ENCODE assay signal across 8 cellular contexts in genomic region chr2:208265807-208266640, GRCh38. TPM values are rescaled to one million over a fixed set of nuclear protein-coding genes. Genes with fewer than 3 reads are reported as not detected.
A peak's percentile ranks its signal among the peaks of the same experiment; 100 is the strongest.
DNase-seq lines count a peak whose midpoint lies in the region; ATAC-seq, FAIRE-seq and TF ChIP-seq lines count a peak whose summit lies in the region.

A gene with protein sequence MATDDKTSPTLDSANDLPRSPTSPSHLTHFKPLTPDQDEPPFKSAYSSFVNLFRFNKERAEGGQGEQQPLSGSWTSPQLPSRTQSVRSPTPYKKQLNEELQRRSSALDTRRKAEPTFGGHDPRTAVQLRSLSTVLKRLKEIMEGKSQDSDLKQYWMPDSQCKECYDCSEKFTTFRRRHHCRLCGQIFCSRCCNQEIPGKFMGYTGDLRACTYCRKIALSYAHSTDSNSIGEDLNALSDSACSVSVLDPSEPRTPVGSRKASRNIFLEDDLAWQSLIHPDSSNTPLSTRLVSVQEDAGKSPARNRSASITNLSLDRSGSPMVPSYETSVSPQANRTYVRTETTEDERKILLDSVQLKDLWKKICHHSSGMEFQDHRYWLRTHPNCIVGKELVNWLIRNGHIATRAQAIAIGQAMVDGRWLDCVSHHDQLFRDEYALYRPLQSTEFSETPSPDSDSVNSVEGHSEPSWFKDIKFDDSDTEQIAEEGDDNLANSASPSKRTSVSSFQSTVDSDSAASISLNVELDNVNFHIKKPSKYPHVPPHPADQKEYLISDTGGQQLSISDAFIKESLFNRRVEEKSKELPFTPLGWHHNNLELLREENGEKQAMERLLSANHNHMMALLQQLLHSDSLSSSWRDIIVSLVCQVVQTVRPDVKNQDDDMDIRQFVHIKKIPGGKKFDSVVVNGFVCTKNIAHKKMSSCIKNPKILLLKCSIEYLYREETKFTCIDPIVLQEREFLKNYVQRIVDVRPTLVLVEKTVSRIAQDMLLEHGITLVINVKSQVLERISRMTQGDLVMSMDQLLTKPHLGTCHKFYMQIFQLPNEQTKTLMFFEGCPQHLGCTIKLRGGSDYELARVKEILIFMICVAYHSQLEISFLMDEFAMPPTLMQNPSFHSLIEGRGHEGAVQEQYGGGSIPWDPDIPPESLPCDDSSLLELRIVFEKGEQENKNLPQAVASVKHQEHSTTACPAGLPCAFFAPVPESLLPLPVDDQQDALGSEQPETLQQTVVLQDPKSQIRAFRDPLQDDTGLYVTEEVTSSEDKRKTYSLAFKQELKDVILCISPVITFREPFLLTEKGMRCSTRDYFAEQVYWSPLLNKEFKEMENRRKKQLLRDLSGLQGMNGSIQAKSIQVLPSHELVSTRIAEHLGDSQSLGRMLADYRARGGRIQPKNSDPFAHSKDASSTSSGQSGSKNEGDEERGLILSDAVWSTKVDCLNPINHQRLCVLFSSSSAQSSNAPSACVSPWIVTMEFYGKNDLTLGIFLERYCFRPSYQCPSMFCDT (N-terminal part only) (plus strand): TSS chr2:208266255. CDS start chr2:208271520, 5,265 bp downstream.

- peak within 1 kb of the TSS; percentile 36 for H2BK120ac ChIP-seq in trophoblast cell (ENCODE audit: insufficient read depth, low read length, poor library complexity)

- H2BK12ac ChIP-seq in trophoblast cell (ENCODE audit: low read length), result no peak within 1 kb of the TSS

- H3K4me2 ChIP-seq in trophoblast cell (ENCODE audit: low read length), result peak within 1 kb of the TSS; percentile 74

- FAIRE-seq in GM12892 (lab: Jason Lieb, UNC), result peak; percentile 99

- H3K79me1 ChIP-seq in trophoblast cell (ENCODE audit: low read length), result peaks cover 7% of the 10 kb centered on the region

- no peaks in the 10 kb centered on the region for H3K36me3 ChIP-seq in adrenal gland (replicated peaks in 1 of 2)
- H3K36me3 ChIP-seq in trophoblast cell (ENCODE audit: control insufficient read depth in 1 of 2, insufficient read depth in 2 of 2, low read length in 2 of 2), result peaks cover 0 to 2% of the 10 kb centered on the region in 2 experiments
- H3K36me3 ChIP-seq in transverse colon, result peaks cover 0 to under 1% (median 0%) of the 10 kb centered on the region in 4 donors

- H4K12ac ChIP-seq in trophoblast cell (ENCODE audit: low read depth, low read length), result peak within 1 kb of the TSS; percentile 76

- 0 to 1% (median 0%) methylated on average over 12 to 53 of the region's 53 CpGs for WGBS in adrenal gland, 4 donors
- no CpG with 5 or more reads among the region's 53 CpGs for WGBS in trophoblast cell (ENCODE audit: extremely low coverage, insufficient coverage, insufficient read length)
- 0 to 1% methylated on average over 4 to 49 of the region's 53 CpGs for WGBS in transverse colon (ENCODE audit: low coverage in 1 of 2), 2 donors

- H3K18ac ChIP-seq in trophoblast cell (ENCODE audit: low read length), result peak within 1 kb of the TSS; percentile 69

- H2AFZ ChIP-seq in trophoblast cell (ENCODE audit: insufficient read depth, low read length, poor library complexity), result peak within 1 kb of the TSS; percentile 82

- peak within 1 kb of the TSS; percentile 86 for H4K8ac ChIP-seq in trophoblast cell (ENCODE audit: low read depth, low read length)

- H4K91ac ChIP-seq in trophoblast cell (ENCODE audit: low read depth, low read length), result peak within 1 kb of the TSS; percentile 81

- peak; percentile 77 for ATAC-seq in HG02852 (IDR thresholded peaks at IDR 0.05; ENCODE audit: unreplicated experiment)

- H3K23ac ChIP-seq in trophoblast cell (ENCODE audit: low read length), result no peak within 1 kb of the TSS

- peak in 1 of 6 experiments; percentile 1 for TF ChIP-seq CTCF in adrenal gland (IDR thresholded peaks at IDR 0.05)
- TF ChIP-seq CTCF in transverse colon (IDR thresholded peaks at IDR 0.05), result no peak

- H3K4me1 ChIP-seq in adrenal gland (replicated peaks in 1 of 2) (peaks cover 21 to 38% of the 10 kb centered on the region in 2 donors), trophoblast cell (ENCODE audit: control insufficient read depth in 1 of 2, insufficient read depth in 2 of 2, low read length in 2 of 2) (peaks cover 4 to 8% of the 10 kb centered on the region in 2 experiments), transverse colon (peaks cover 11 to 36% (median 17%) of the 10 kb centered on the region in 4 donors)

- DNase-seq in GM12892 (ENCODE audit: insufficient read length) (peak; percentile 85), NCI-H146 (lab: John Stamatoyannopoulos, UW) (peak; percentile 95), T-helper 1 cell (peak; percentile 75 to 97 (median 80)), adrenal gland (peak; percentile 96 to 99 (median 98)), cardiac septum (ENCODE audit: low spot score) (peak; percentile 96), trophoblast cell (peak; percentile 87 to 89), transverse colon (peak; percentile 95)

- H3K27ac ChIP-seq in adrenal gland (peak within 1 kb of the TSS; percentile 94 to 97 (median 96)), trophoblast cell (ENCODE audit: low read depth, low read length) (peak within 1 kb of the TSS; percentile 96), transverse colon (peak within 1 kb of the TSS; percentile 94 to 99 (median 98))

- H3K9ac ChIP-seq in trophoblast cell (ENCODE audit: low read length), result peak within 1 kb of the TSS; percentile 98

- H3K4me3 ChIP-seq in adrenal gland (peak within 1 kb of the TSS; percentile 43 to 93 (median 84)), trophoblast cell (ENCODE audit: low read depth, low read length) (peak within 1 kb of the TSS; percentile 95), transverse colon (peak within 1 kb of the TSS; percentile 80 to 97 (median 92))

- H3K9me3 ChIP-seq in adrenal gland (replicated peaks in 1 of 3) (no peaks in the 10 kb centered on the region), trophoblast cell (ENCODE audit: insufficient read depth, low read depth, low read length) (no peaks in the 10 kb centered on the region), transverse colon (no peaks in the 10 kb centered on the region)

- in situ Hi-C loops in transverse colon (cut with MboI; ENCODE audit: low pct_ligation_motif_present in 1 of 4, low pct_unique_long_range_greater_than_20kb in 1 of 4, low sequenced_read_pairs in 3 of 4), result loop anchor here in 1 of 4 donors (25.0 kb wide), 3 partner anchors 654 to 1504 kb away; partner anchors contain the start of genes CREB1, FASTKD2 and MDH1B

- intact Hi-C loops in adrenal gland (cut with DNase I) (no loop called here), cardiac septum (cut with DNase I) (loop anchor here (1.0 kb wide), 1 partner anchor 11 kb away; the partner anchor contains the start of gene IDH1), transverse colon (cut with DNase I; ENCODE audit: low total_unique reads) (loop anchor here (1.0 kb wide), 1 partner anchor 10 kb away; no protein-coding TSS in a partner anchor)

- peak within 1 kb of the TSS; percentile 19 for H2AK5ac ChIP-seq in trophoblast cell (ENCODE audit: low read length)

- no peaks in the 10 kb centered on the region for H3K27me3 ChIP-seq in adrenal gland
- no peaks in the 10 kb centered on the region for H3K27me3 ChIP-seq in trophoblast cell (ENCODE audit: insufficient read depth, low read length)
- H3K27me3 ChIP-seq in transverse colon, result no peaks in the 10 kb centered on the region

- peak within 1 kb of the TSS; percentile 78 for H2BK5ac ChIP-seq in trophoblast cell (ENCODE audit: low read depth, low read length, poor library complexity)

- H3K79me2 ChIP-seq in trophoblast cell (ENCODE audit: control insufficient read depth, insufficient read depth, low read length, poor library complexity), result peaks cover 12% of the 10 kb centered on the region

- peak; percentile 64; the same call in 1 of the 2 replicates for TF ChIP-seq POLR2A in GM12892 (IDR thresholded peaks at IDR 0.05; ENCODE audit: low read depth, low read length)
- TF ChIP-seq POLR2A in adrenal gland (IDR thresholded peaks at IDR 0.05), result peak; percentile 68 to 96
- TF ChIP-seq POLR2A in transverse colon (IDR thresholded peaks at IDR 0.05), result peak; percentile 81

- peak within 1 kb of the TSS; percentile 71 for H3K14ac ChIP-seq in trophoblast cell (ENCODE audit: low read length)

- H3K4ac ChIP-seq in trophoblast cell (ENCODE audit: low read depth, low read length), result peak within 1 kb of the TSS; percentile 35

- no peak for TF ChIP-seq EP300 in transverse colon (IDR thresholded peaks at IDR 0.05; ENCODE audit: low read depth)

RNA-seq across cellular contexts. Expression of the gene that starts here (rescaled TPM):
- 13.5 TPM for polyA plus RNA-seq in GM12892 (2012; ENCODE audit: missing spikeins)
- total RNA-seq in adrenal gland (10 to 100 TPM; 15.4 to 29.7 (median 25.9) TPM), cardiac septum (20.2 TPM), transverse colon (10 to 100 TPM; 11.9 to 35.6 (median 18.0) TPM)
- 10 to 100 TPM in 1 of 3 donors, 1 to 10 TPM in 2; 5.1 to 17.8 (median 7.4) TPM for polyA plus RNA-seq in adrenal gland
- 10.4 and 11.4 TPM in 2 replicates for polyA plus RNA-seq in trophoblast cell (2013)

Comparison
In these comparisons a context has a peak if more than half of its experiments do, and no peak if none do; other contexts are left out.
1. Peak in every context shown above with its lines: DNase-seq, ATAC-seq, H3K4me3 ChIP-seq and H3K27ac ChIP-seq.
2. intact Hi-C loops: an anchor here in cardiac septum (1.0 kb wide) and transverse colon (1.0 kb wide); none called in adrenal gland.